Comparison of ENCODE assay signal across 9 cellular contexts in genomic region chr12:120263725-120264040, GRCh38. TPM values are rescaled to one million over a fixed set of nuclear protein-coding genes. Genes with fewer than 3 reads are reported as not detected.
DNase-seq lines count a peak whose midpoint lies in the region; ATAC-seq, FAIRE-seq and TF ChIP-seq lines count a peak whose summit lies in the region.
"Had no signal": no experiment of that assay in that cellular context is flagged by ENCODE, and none has a peak within 500 bp of the region (broad histone marks: within the 10 kb centered on the region; RNA-seq: fewer than 3 reads in every experiment).

No MANE protein-coding gene starts in this region.

- intact Hi-C loops in ascending aorta (cut with DNase I) = loop anchor here (1.0 to 2.0 kb wide), 2 partner anchors 29 to 63 kb away; partner anchors contain the start of gene RPLP0

- H3K4me2 ChIP-seq in keratinocyte (ENCODE audit: control insufficient read depth, extremely low read depth, insufficient read depth, low read depth, low read length) (peak overlapping the region; percentile 99), MM.1S (ENCODE audit: low read depth, low read length) (no peak overlapping the region)

- H4K20me1 ChIP-seq in keratinocyte (ENCODE audit: control insufficient read depth, extremely low read depth, insufficient read depth, low read length) = peaks cover 5% of the 10 kb centered on the region
- no peaks in the 10 kb centered on the region for H4K20me1 ChIP-seq in MM.1S (ENCODE audit: insufficient read depth, low read length)

- peak overlapping the region; percentile 85 for H3K4me3 ChIP-seq in HUES48 (ENCODE audit: low read depth, low read length)
- peak overlapping the region; percentile 97 to 98 for H3K4me3 ChIP-seq in ascending aorta
- peak overlapping the region; percentile 75 to 96 (median 94) for H3K4me3 ChIP-seq in keratinocyte (ENCODE audit: control insufficient read depth in 2 of 3, extremely low read depth in 1 of 3, insufficient read depth in 2 of 3, low read depth in 1 of 3, low read length in 3 of 3)
- H3K4me3 ChIP-seq in MM.1S (ENCODE audit: low read length) = no peak overlapping the region

- peak overlapping the region; percentile 96 for H3K27ac Mint-ChIP-seq in stimulated activated effector memory CD8-positive, alpha-beta T cell treated with anti-CD3 and anti-CD28 coated beads, Interleukin-12 subunit alpha, Interleukin-12 subunit beta, amount 100 ng/mL, for 72 hours

- no peaks in the 10 kb centered on the region for H3K27me3 ChIP-seq in HUES48 (ENCODE audit: control insufficient read depth, insufficient read depth, low read length)
- H3K27me3 ChIP-seq in ascending aorta = no peaks in the 10 kb centered on the region
- no peaks in the 10 kb centered on the region for H3K27me3 ChIP-seq in keratinocyte (ENCODE audit: control insufficient read depth, extremely low read depth, insufficient read depth, low read length)
- no peaks in the 10 kb centered on the region for H3K27me3 ChIP-seq in MM.1S (replicated peaks; ENCODE audit: insufficient read depth, low read length)

- H3K36me3 Mint-ChIP-seq in stimulated activated effector memory CD8-positive, alpha-beta T cell treated with anti-CD3 and anti-CD28 coated beads, Interleukin-12 subunit alpha, Interleukin-12 subunit beta, amount 100 ng/mL, for 72 hours = peaks cover 7% of the 10 kb centered on the region
- H3K36me3 Mint-ChIP-seq: stimulated activated memory B cell treated with anti-CD40 and anti-IgM and Interleukin-4, amounts not matched to agents 10 μg/mL and 1 μg/mL and 100 μg/mL, for 72 hours had no signal

- TF ChIP-seq CTCF in ascending aorta (IDR thresholded peaks at IDR 0.05) = no peak
- no peak for TF ChIP-seq CTCF in keratinocyte (optimal IDR thresholded peaks at IDR 0.05 in 1 of 3, IDR thresholded peaks at IDR 0.05 in 1 of 3, conservative IDR thresholded peaks at IDR 0.05 in 1 of 3; ENCODE audit: extremely low read depth in 1 of 3, insufficient read depth in 2 of 3, low read length in 3 of 3)
- no peak for TF ChIP-seq CTCF in MM.1S (IDR thresholded peaks at IDR 0.05; ENCODE audit: low read length)

- H3K4me3 Mint-ChIP-seq in stimulated activated effector memory CD8-positive, alpha-beta T cell treated with anti-CD3 and anti-CD28 coated beads, Interleukin-12 subunit alpha, Interleukin-12 subunit beta, amount 100 ng/mL, for 72 hours = peak overlapping the region; percentile 94

- no peaks in the 10 kb centered on the region for H3K9me3 Mint-ChIP-seq in stimulated activated effector memory CD8-positive, alpha-beta T cell treated with anti-CD3 and anti-CD28 coated beads, Interleukin-12 subunit alpha, Interleukin-12 subunit beta, amount 100 ng/mL, for 72 hours
- H3K9me3 Mint-ChIP-seq: stimulated activated memory B cell treated with anti-CD40 and anti-IgM and Interleukin-4, amounts not matched to agents 10 μg/mL and 1 μg/mL and 100 μg/mL, for 72 hours had no signal

- peaks cover 32% of the 10 kb centered on the region for H3K4me1 ChIP-seq in HUES48 (ENCODE audit: control insufficient read depth, insufficient read depth, low read length)
- peaks cover 5 to 27% of the 10 kb centered on the region in 2 donors for H3K4me1 ChIP-seq in ascending aorta
- H3K4me1 ChIP-seq in keratinocyte (ENCODE audit: control insufficient read depth, extremely low read depth, insufficient read depth, low read length) = peaks cover 47% of the 10 kb centered on the region
- no peaks in the 10 kb centered on the region for H3K4me1 ChIP-seq in MM.1S (ENCODE audit: low read length)

- DNase-seq in ascending aorta (ENCODE audit: low spot score in 2 of 2) (no peak), keratinocyte (ENCODE audit: low read depth, low spot score) (no peak), MM.1S (no peak)
- no peak for DNase-seq in stimulated activated effector memory CD8-positive, alpha-beta T cell treated with anti-CD3 and anti-CD28 coated beads, Interleukin-12 subunit alpha, Interleukin-12 subunit beta, amount 100 ng/mL, for 72 hours (ENCODE audit: low spot score in 2 of 2)
- DNase-seq: T1000 had no signal

- peaks cover 64% of the 10 kb centered on the region for H3K4me1 Mint-ChIP-seq in stimulated activated effector memory CD8-positive, alpha-beta T cell treated with anti-CD3 and anti-CD28 coated beads, Interleukin-12 subunit alpha, Interleukin-12 subunit beta, amount 100 ng/mL, for 72 hours

- no peak for ATAC-seq in stimulated activated effector memory CD8-positive, alpha-beta T cell treated with anti-CD3 and anti-CD28 coated beads, Interleukin-12 subunit alpha, Interleukin-12 subunit beta, amount 100 ng/mL, for 72 hours
- ATAC-seq in GM18511 (IDR thresholded peaks at IDR 0.05; ENCODE audit: unreplicated experiment) = no peak
- ATAC-seq in HG03439 (IDR thresholded peaks at IDR 0.05; ENCODE audit: unreplicated experiment) = no peak
- ATAC-seq: stimulated activated memory B cell treated with anti-CD40 and anti-IgM and Interleukin-4, amounts not matched to agents 10 μg/mL and 1 μg/mL and 100 μg/mL, for 72 hours had no signal

- H3K9ac ChIP-seq in HUES48 (ENCODE audit: low read depth, low read length) (no peak overlapping the region), keratinocyte (ENCODE audit: control insufficient read depth, extremely low read depth, insufficient read depth, low read length) (peak overlapping the region; percentile 95), MM.1S (ENCODE audit: low read length) (no peak overlapping the region)

- no peaks in the 10 kb centered on the region for H3F3A ChIP-seq in MM.1S (ENCODE audit: insufficient read depth, low read length)

- no peak for FAIRE-seq in keratinocyte (lab: Jason Lieb, UNC)

- H3K9me2 ChIP-seq in MM.1S (replicated peaks; ENCODE audit: insufficient read depth, low read length) = no peaks in the 10 kb centered on the region

- H3K9me3 ChIP-seq in HUES48 (ENCODE audit: control insufficient read depth, insufficient read depth, low read length) = no peaks in the 10 kb centered on the region
- no peaks in the 10 kb centered on the region for H3K9me3 ChIP-seq in ascending aorta
- H3K9me3 ChIP-seq in keratinocyte (ENCODE audit: control insufficient read depth, low read depth, low read length) = no peaks in the 10 kb centered on the region
- H3K9me3 ChIP-seq in MM.1S (replicated peaks; ENCODE audit: insufficient read depth, low read length) = no peaks in the 10 kb centered on the region

- H3K9me1 ChIP-seq in keratinocyte (ENCODE audit: control insufficient read depth, extremely low read depth, insufficient read depth, low read length) = peaks cover 6% of the 10 kb centered on the region

- H3K79me2 ChIP-seq in keratinocyte (ENCODE audit: control insufficient read depth, insufficient read depth, low read length) (peaks cover 65% of the 10 kb centered on the region), MM.1S (ENCODE audit: low read length) (no peaks in the 10 kb centered on the region)

- H2AFZ ChIP-seq in keratinocyte (ENCODE audit: control insufficient read depth, low read length) (no peak overlapping the region), MM.1S (ENCODE audit: low read length) (no peak overlapping the region)

- H3K36me3 ChIP-seq in HUES48 (ENCODE audit: control insufficient read depth, insufficient read depth, low read length) = peaks cover 9% of the 10 kb centered on the region
- no peaks in the 10 kb centered on the region for H3K36me3 ChIP-seq in ascending aorta
- H3K36me3 ChIP-seq in keratinocyte (ENCODE audit: control insufficient read depth in 2 of 2, extremely low read depth in 1 of 2, insufficient read depth in 2 of 2, low read length in 2 of 2) = peaks cover 16 to 43% of the 10 kb centered on the region in 2 experiments
- H3K36me3 ChIP-seq in MM.1S (replicated peaks; ENCODE audit: insufficient read depth, low read length) = no peaks in the 10 kb centered on the region

- H3K27ac ChIP-seq in HUES48 (ENCODE audit: low read depth, low read length) (peak overlapping the region; percentile 24), ascending aorta (peak overlapping the region; percentile 90 to 95), keratinocyte (ENCODE audit: control insufficient read depth, insufficient read depth, low read length) (peak overlapping the region; percentile 92), MM.1S (ENCODE audit: low read length) (no peak overlapping the region)

- dilution Hi-C loops in keratinocyte (cut with MboI; ENCODE audit: extremely low pct_ligation_motif_present, low sequenced_read_pairs) = no loop called here

RNA-seq across cellular contexts. Expression of gene PXN, which starts 1.8 kb away (rescaled TPM):
- total RNA-seq in ascending aorta = 282 TPM
- polyA plus RNA-seq in keratinocyte = 98.7 to 224 TPM (median 114 TPM) in 3 replicates
- 68.4 TPM for polyA plus RNA-seq in keratinocyte (2011; ENCODE audit: low read depth)
- polyA plus RNA-seq in keratinocyte (2011; cell fraction: cytosol; rRNA removed) = 160 and 207 TPM in 2 replicates
- polyA plus RNA-seq in keratinocyte (2011; cell fraction: nucleus; rRNA removed) = 382 and 553 TPM in 2 replicates
- 102 and 393 TPM in 2 replicates for polyA plus RNA-seq in keratinocyte (2012; ENCODE audit: low replicate concordance)
- 166 to 1,266 TPM (median 204 TPM) in 3 replicates for polyA minus RNA-seq in keratinocyte
- 149 TPM for polyA minus RNA-seq in keratinocyte (2011; cell fraction: cytosol; rRNA and poly(A)+ RNA removed)
- polyA minus RNA-seq in keratinocyte (2011; cell fraction: nucleus; rRNA and poly(A)+ RNA removed) = 171 and 252 TPM in 2 replicates

RNA-seq across cellular contexts. Expression of gene RNU4-2, which starts 28.0 kb away (rescaled TPM):
- not detected for total RNA-seq in ascending aorta
- polyA plus RNA-seq in keratinocyte = under 0.01 TPM in 2 of 3 replicates, not detected in the other
- not detected for polyA plus RNA-seq in keratinocyte (2011; ENCODE audit: low read depth)
- polyA plus RNA-seq in keratinocyte (2011; cell fraction: cytosol; rRNA removed) = not detected in 2 replicates
- under 0.01 TPM in 2 replicates for polyA plus RNA-seq in keratinocyte (2011; cell fraction: nucleus; rRNA removed)
- 71.2 TPM in 1 of 2 replicates, not detected in the other for polyA plus RNA-seq in keratinocyte (2012; ENCODE audit: low replicate concordance)
- under 0.01 to 17,208 TPM (median under 0.01 TPM) in 3 replicates for polyA minus RNA-seq in keratinocyte
- 6,294 TPM for polyA minus RNA-seq in keratinocyte (2011; cell fraction: cytosol; rRNA and poly(A)+ RNA removed)
- under 0.01 TPM in 2 replicates for polyA minus RNA-seq in keratinocyte (2011; cell fraction: nucleus; rRNA and poly(A)+ RNA removed)

RNA-seq across cellular contexts. Expression of gene RNU4-1, which starts 29.4 kb away (rescaled TPM):
- not detected for total RNA-seq in ascending aorta
- under 0.01 TPM in 2 of 3 replicates, not detected in the other for polyA plus RNA-seq in keratinocyte
- not detected for polyA plus RNA-seq in keratinocyte (2011; ENCODE audit: low read depth)
- not detected in 2 replicates for polyA plus RNA-seq in keratinocyte (2011; cell fraction: cytosol; rRNA removed)
- polyA plus RNA-seq in keratinocyte (2011; cell fraction: nucleus; rRNA removed) = under 0.01 TPM in 1 of 2 replicates, not detected in the other
- 71.2 TPM in 1 of 2 replicates, not detected in the other for polyA plus RNA-seq in keratinocyte (2012; ENCODE audit: low replicate concordance)
- under 0.01 to 17,791 TPM (median under 0.01 TPM) in 3 replicates for polyA minus RNA-seq in keratinocyte
- polyA minus RNA-seq in keratinocyte (2011; cell fraction: cytosol; rRNA and poly(A)+ RNA removed) = 7,616 TPM
- under 0.01 TPM in 2 replicates for polyA minus RNA-seq in keratinocyte (2011; cell fraction: nucleus; rRNA and poly(A)+ RNA removed)

RNA-seq across cellular contexts. Expression of gene SIRT4, which starts 38.4 kb away (rescaled TPM):
- not detected for total RNA-seq in ascending aorta
- 0.75 to 1.7 TPM (median 0.98 TPM) in 3 replicates for polyA plus RNA-seq in keratinocyte
- polyA plus RNA-seq in keratinocyte (2011; ENCODE audit: low read depth) = 0.39 TPM
- polyA plus RNA-seq in keratinocyte (2011; cell fraction: cytosol; rRNA removed) = 0.75 and 1.1 TPM in 2 replicates
- polyA plus RNA-seq in keratinocyte (2011; cell fraction: nucleus; rRNA removed) = 1.2 and 1.5 TPM in 2 replicates
- 0.63 and 1.3 TPM in 2 replicates for polyA plus RNA-seq in keratinocyte (2012; ENCODE audit: low replicate concordance)
- polyA minus RNA-seq in keratinocyte = 0.45 to 2.9 TPM (median 0.79 TPM) in 3 replicates
- not detected for polyA minus RNA-seq in keratinocyte (2011; cell fraction: cytosol; rRNA and poly(A)+ RNA removed)
- 0.32 and 0.47 TPM in 2 replicates for polyA minus RNA-seq in keratinocyte (2011; cell fraction: nucleus; rRNA and poly(A)+ RNA removed)
